1 cellular context compared by ENCODE assay signal in the genomic region with DNA sequence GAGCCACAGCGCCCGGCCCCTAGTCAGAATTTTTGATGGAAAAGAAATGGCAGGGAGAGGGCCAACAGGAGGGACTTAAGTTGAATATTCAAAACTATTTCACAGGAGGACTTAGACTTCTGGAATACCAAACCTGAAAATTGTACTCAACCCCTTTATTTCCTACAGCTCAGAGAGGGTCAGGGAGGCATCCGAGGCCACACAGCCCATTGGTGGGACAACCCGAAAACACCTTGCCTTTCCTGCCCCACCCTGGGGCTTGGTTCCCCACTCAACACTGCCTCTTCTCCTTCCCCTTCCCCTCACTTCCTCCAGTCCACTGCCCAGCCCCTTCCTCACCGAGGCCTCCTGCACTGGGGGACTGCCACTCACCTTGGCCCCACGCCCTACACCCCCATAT.
TF ChIP-seq lines count a peak whose summit lies in the region.

No MANE protein-coding gene starts in this region.

TF ChIP-seq in HepG2, 621 proteins besides CTCF, POLR2A, EP300 and RAD21:
- TF ChIP-seq, protein P1, sequence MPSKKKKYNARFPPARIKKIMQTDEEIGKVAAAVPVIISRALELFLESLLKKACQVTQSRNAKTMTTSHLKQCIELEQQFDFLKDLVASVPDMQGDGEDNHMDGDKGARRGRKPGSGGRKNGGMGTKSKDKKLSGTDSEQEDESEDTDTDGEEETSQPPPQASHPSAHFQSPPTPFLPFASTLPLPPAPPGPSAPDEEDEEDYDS (CRISPR knock-in tag; IDR thresholded peaks at IDR 0.05): no peak
- TF ChIP-seq ZMYM3 (CRISPR knock-in tag; IDR thresholded peaks at IDR 0.05) (peak; percentile 64; the same call in 1 of the 2 replicates), ZMYM2 (CRISPR knock-in tag; IDR thresholded peaks at IDR 0.05) (no peak), NFE2L1 (CRISPR knock-in tag; IDR thresholded peaks at IDR 0.05; ENCODE audit: borderline replicate concordance) (no peak), RFX1 (IDR thresholded peaks at IDR 0.05) (no peak), ZNF10 (CRISPR knock-in tag; IDR thresholded peaks at IDR 0.05; ENCODE audit: borderline replicate concordance, low read depth) (no peak), TBX3 (IDR thresholded peaks at IDR 0.05; ENCODE audit: borderline replicate concordance) (no peak), POLR2G (IDR thresholded peaks at IDR 0.05; ENCODE audit: low read depth, low read length) (no peak), ZNF343 (CRISPR knock-in tag; IDR thresholded peaks at IDR 0.05) (no peak), ZNF589 (CRISPR knock-in tag; conservative IDR thresholded peaks at IDR 0.05) (no peak), SRF (IDR thresholded peaks at IDR 0.05; ENCODE audit: low read depth, low read length) (no peak), ZNF768 (CRISPR knock-in tag; IDR thresholded peaks at IDR 0.05) (peak; percentile 97), ZNF660 (CRISPR knock-in tag; IDR thresholded peaks at IDR 0.05; ENCODE audit: borderline replicate concordance, low read depth) (no peak), KLF15 (CRISPR knock-in tag; IDR thresholded peaks at IDR 0.05; ENCODE audit: borderline replicate concordance) (no peak), RFXANK (CRISPR knock-in tag; IDR thresholded peaks at IDR 0.05) (no peak), PHF8 (CRISPR knock-in tag; IDR thresholded peaks at IDR 0.05) (0 out of 2 replicates have a peak, but pooled peaks have one; percentile 2), ZNF234 (CRISPR knock-in tag; conservative IDR thresholded peaks at IDR 0.05) (no peak), ZNF563 (CRISPR knock-in tag; IDR thresholded peaks at IDR 0.05) (no peak), KDM4B (CRISPR knock-in tag; IDR thresholded peaks at IDR 0.05) (no peak), ZNF30 (CRISPR knock-in tag; IDR thresholded peaks at IDR 0.05) (no peak), ZNF451 (CRISPR knock-in tag; IDR thresholded peaks at IDR 0.05) (no peak; the same call in 1 of the 2 replicates)
- TF ChIP-seq, protein P2, sequence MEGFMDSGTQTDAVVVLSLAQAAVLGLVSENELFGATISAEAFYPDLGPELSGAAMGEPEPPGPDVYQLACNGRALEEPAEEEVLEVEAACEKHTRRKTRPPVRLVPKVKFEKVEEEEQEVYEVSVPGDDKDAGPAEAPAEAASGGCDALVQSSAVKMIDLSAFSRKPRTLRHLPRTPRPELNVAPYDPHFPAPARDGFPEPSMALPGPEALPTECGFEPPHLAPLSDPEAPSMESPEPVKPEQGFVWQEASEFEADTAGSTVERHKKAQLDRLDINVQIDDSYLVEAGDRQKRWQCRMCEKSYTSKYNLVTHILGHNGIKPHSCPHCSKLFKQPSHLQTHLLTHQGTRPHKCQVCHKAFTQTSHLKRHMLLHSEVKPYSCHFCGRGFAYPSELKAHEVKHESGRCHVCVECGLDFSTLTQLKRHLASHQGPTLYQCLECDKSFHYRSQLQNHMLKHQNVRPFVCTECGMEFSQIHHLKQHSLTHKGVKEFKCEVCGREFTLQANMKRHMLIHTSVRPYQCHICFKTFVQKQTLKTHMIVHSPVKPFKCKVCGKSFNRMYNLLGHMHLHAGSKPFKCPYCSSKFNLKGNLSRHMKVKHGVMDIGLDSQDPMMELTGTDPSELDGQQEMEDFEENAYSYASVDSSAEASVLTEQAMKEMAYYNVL (CRISPR knock-in tag; IDR thresholded peaks at IDR 0.05; ENCODE audit: borderline replicate concordance): no peak
